Comparison of ENCODE assay signal across 8 cellular contexts in genomic region chr9:136551401-136552116, GRCh38. TPM values are rescaled to one million over a fixed set of nuclear protein-coding genes. Genes with fewer than 3 reads are reported as not detected.
DNase-seq lines count a peak whose midpoint lies in the region; TF ChIP-seq lines count a peak whose summit lies in the region.

No MANE protein-coding gene starts in this region.

- H3K4me3 ChIP-seq in HFF-Myc (replicated peaks; ENCODE audit: low read depth, low read length): peak overlapping the region; percentile 36

- H3K9me3 Mint-ChIP-seq in MCF 10A (ENCODE audit: unreplicated experiment): no peaks in the 10 kb centered on the region

- no peak for TF ChIP-seq CTCF in HFF-Myc (IDR thresholded peaks at IDR 0.05; ENCODE audit: low read depth, low read length, missing control alignments)
- TF ChIP-seq CTCF in MCF 10A (IDR thresholded peaks at IDR 0.05; ENCODE audit: unreplicated experiment): no peak

- no peaks in the 10 kb centered on the region for H3K27me3 Mint-ChIP-seq in MCF 10A (ENCODE audit: insufficient read depth, unreplicated experiment)

- intact Hi-C loops in MCF 10A (cut with micrococcal nuclease): no loop called here

- peak overlapping the region; percentile 62 for H3K4me3 Mint-ChIP-seq in MCF 10A (ENCODE audit: unreplicated experiment)

- DNase-seq in AG08395 (ENCODE audit: low spot score): peak; percentile 92
- peak; percentile 69 for DNase-seq in HFF-Myc (ENCODE audit: extremely low read depth, low read depth)
- DNase-seq in MCF 10A (ENCODE audit: unreplicated experiment): peak; percentile 92
- DNase-seq in medulla oblongata (ENCODE audit: extremely low spot score): peak; percentile 44
- DNase-seq in DMS153 (lab: John Stamatoyannopoulos, UW): no peak
- no peak for DNase-seq in GOT3 (lab: John Stamatoyannopoulos, UW)
- no peak for DNase-seq in T-helper 9 cell
- DNase-seq in SKM-1 treated with dmso at 0.1 percent for 144 hours (lab: John Stamatoyannopoulos, UW; ENCODE audit: unreplicated experiment): no peak

- POLR2A ChIA-PET in MCF 10A (lab: Yijun Ruan, JAX): interaction anchor here (0.7 to 3.8 kb wide), 14 partner anchors 9 to 264 kb away, joined by 3 to 33 read pairs (median 4); no protein-coding TSS in a partner anchor

- CTCF ChIA-PET in MCF 10A (lab: Yijun Ruan, JAX): interaction anchor here (0.7 to 1.1 kb wide), 2 partner anchors 73 to 80 kb away, joined by 3 to 4 read pairs; no protein-coding TSS in a partner anchor

- peak overlapping the region; percentile 86 for H3K27ac Mint-ChIP-seq in MCF 10A (ENCODE audit: low read depth, unreplicated experiment)

- H3K4me1 Mint-ChIP-seq in MCF 10A (ENCODE audit: insufficient read depth, unreplicated experiment): peaks cover 17% of the 10 kb centered on the region

- H3K36me3 Mint-ChIP-seq in MCF 10A (ENCODE audit: insufficient read depth, unreplicated experiment): no peaks in the 10 kb centered on the region

- no TSS peak for BruUV-seq in MCF 10A (replicated peaks; lab: Mats Ljungman, UMichigan)

RNA-seq across cellular contexts. Expression of gene NOTCH1, which starts 5.7 kb away (rescaled TPM):
- 37.5 and 53.4 TPM in 2 replicates for total RNA-seq in MCF 10A (2022)

Comparison
In these comparisons a context has a peak if more than half of its experiments do, and no peak if none do; other contexts are left out.
1. DNase-seq: peak in AG08395 (single experiment), HFF-Myc (single experiment), MCF 10A (single experiment) and medulla oblongata (single experiment); none in DMS153 (single experiment), GOT3 (single experiment), T-helper 9 cell (single experiment) and SKM-1 treated with dmso at 0.1 percent for 144 hours (single experiment).